Comparison of ENCODE assay signal across 8 cellular contexts in genomic region chr10:101779544-101780186, GRCh38. TPM values are rescaled to one million over a fixed set of nuclear protein-coding genes. Genes with fewer than 3 reads are reported as not detected.
A peak's percentile ranks its signal among the peaks of the same experiment; 100 is the strongest.
DNase-seq lines count a peak whose midpoint lies in the region; ATAC-seq, FAIRE-seq and TF ChIP-seq lines count a peak whose summit lies in the region.

No MANE protein-coding gene starts in this region.

- TF ChIP-seq CTCF in LNCaP clone FGC (IDR thresholded peaks at IDR 0.05; ENCODE audit: control insufficient read depth, extremely low read depth, insufficient read depth), result peak; percentile 70
- TF ChIP-seq CTCF in HepG2 (CRISPR knock-in tag; IDR thresholded peaks at IDR 0.05), result peak; percentile 77

- H3K9me3 ChIP-seq in HepG2 (ENCODE audit: low read length), result no peaks in the 10 kb centered on the region

- DNase-seq in 8988T (peak; percentile 98), LNCaP clone FGC (ENCODE audit: low read depth) (no peak), dermis blood vessel endothelial cell (peak; percentile 82), HepG2 (ENCODE audit: low spot score) (no peak), SK-N-DZ (ENCODE audit: low spot score) (no peak)
- peak; percentile 77 to 80 for DNase-seq in activated CD4-positive, alpha-beta T cell treated with anti-CD3 and anti-CD28 coated beads, Interleukin-2, amount 50 U/mL, for 4 hours
- peak; percentile 72 for DNase-seq in stimulated activated CD4-positive, alpha-beta T cell treated with anti-CD3 and anti-CD28 coated beads, Interleukin-2, amount 100 ng/mL, for 4 hours (ENCODE audit: low read depth)

- CTCF ChIA-PET in HepG2 (lab: Yijun Ruan, JAX; ENCODE audit: low intra/inter-chr PET ratio, low total read pairs), result interaction anchor here (4.0 kb wide), 1 partner anchor 177 kb away, joined by 28 read pairs; no protein-coding TSS in a partner anchor

- H3K9ac ChIP-seq in HepG2 (ENCODE audit: insufficient read depth, low read depth, low read length), result no peak overlapping the region

- no peak for TF ChIP-seq POLR2A in HepG2 (IDR thresholded peaks at IDR 0.05; ENCODE audit: insufficient read depth in 1 of 2, low read depth in 2 of 2, low read length in 2 of 2)

- H3K4me3 ChIP-seq in LNCaP clone FGC (ENCODE audit: low read depth, low read length) (peak overlapping the region; percentile 6; the same call in 1 of the 2 replicates), HepG2 (replicated peaks in 1 of 3; ENCODE audit: insufficient read depth in 1 of 3, low read depth in 2 of 3, low read length in 3 of 3) (peak overlapping the region in 2 of 3 experiments; percentile 31 to 76; a peak in 3 of 6 replicates)

- WGBS in HepG2 (ENCODE audit: low lambda C conversion rate), result 80% methylated on average over 33 of the region's 51 CpGs

- peaks cover 5 to 12% of the 10 kb centered on the region in 2 experiments for H3K27me3 ChIP-seq in HepG2 (ENCODE audit: control insufficient read depth in 1 of 2, insufficient read depth in 2 of 2, low read length in 2 of 2)

- POLR2A ChIA-PET in HepG2 (lab: Yijun Ruan, JAX), result no interaction called here

- no peak overlapping the region for H2AFZ ChIP-seq in HepG2 (ENCODE audit: low read length)

- peaks cover 9% of the 10 kb centered on the region for H3K79me2 ChIP-seq in HepG2 (ENCODE audit: insufficient read depth, low read length)

- H3K36me3 ChIP-seq in HepG2 (replicated peaks in 1 of 2; ENCODE audit: control insufficient read depth in 1 of 2, insufficient read depth in 2 of 2, low read length in 2 of 2), result no peaks in the 10 kb centered on the region; a peak in 1 of 5 replicates

- FAIRE-seq in HepG2 (lab: Jason Lieb, UNC), result no peak

- no peak overlapping the region for H3K27ac ChIP-seq in HepG2 (ENCODE audit: extremely low read length, insufficient read depth, low read length)

- peak; percentile 42 for ATAC-seq in GM18502 (IDR thresholded peaks at IDR 0.05; ENCODE audit: poor library complexity, unreplicated experiment)
- ATAC-seq in HepG2, result peak; percentile 43

- H3K4me2 ChIP-seq in HepG2 (ENCODE audit: low read depth, low read length), result peak overlapping the region; percentile 75

- H3K4me1 ChIP-seq in HepG2 (ENCODE audit: insufficient read depth, low read length), result peaks cover 58% of the 10 kb centered on the region

- in situ Hi-C loops in HepG2 (cut with HindIII; ENCODE audit: extremely low pct_ligation_motif_present, low pct_unique_long_range_greater_than_20kb), result loop anchor here (5.0 kb wide), 2 partner anchors 177 to 567 kb away; no protein-coding TSS in a partner anchor

- TF ChIP-seq RAD21 in HepG2 (CRISPR knock-in tag; IDR thresholded peaks at IDR 0.05), result peak; percentile 22; the same call in 1 of the 2 replicates

- peaks cover 5% of the 10 kb centered on the region; the same call in 1 of the 2 replicates for H4K20me1 ChIP-seq in HepG2 (ENCODE audit: insufficient read depth, low read length)

- intact Hi-C loops in HepG2 (cut with micrococcal nuclease; ENCODE audit: unreplicated experiment), result loop anchor here (2.0 kb wide), 1 partner anchor 565 kb away; no protein-coding TSS in a partner anchor

- no peak for TF ChIP-seq EP300 in HepG2 (IDR thresholded peaks at IDR 0.05; ENCODE audit: low read depth in 2 of 2, low read length in 2 of 2)
- no peak for TF ChIP-seq EP300 in HepG2 (CRISPR knock-in tag; IDR thresholded peaks at IDR 0.05; ENCODE audit: borderline replicate concordance)

- no TSS peak for BruUV-seq in HepG2 (replicated peaks; lab: Mats Ljungman, UMichigan)

TF ChIP-seq in HepG2, 621 proteins besides CTCF, POLR2A, EP300 and RAD21 (continues in another document):
- TF ChIP-seq HOXA3 (CRISPR knock-in tag; IDR thresholded peaks at IDR 0.05), result peak; percentile 64; the same call in 1 of the 2 replicates
- TF ChIP-seq HOXA7 (CRISPR knock-in tag; IDR thresholded peaks at IDR 0.05), result no peak

RNA-seq across cellular contexts. Expression of gene NPM3, which starts 3.6 kb away (rescaled TPM):
- 92.8 and 96.7 TPM in 2 replicates for total RNA-seq in dermis blood vessel endothelial cell
- total RNA-seq in HepG2 (2016; rRNA removed; fragmentation: Illumina TruSeq; extraction: Trizol), result 129 and 160 TPM in 2 replicates
- 72.9 and 79.2 TPM in 2 replicates for total RNA-seq in HepG2 (2016; cell fraction: cytosol; rRNA removed; fragmentation: Illumina TruSeq; extraction: Trizol; ENCODE audit: low read depth)
- total RNA-seq in HepG2 (2016; cell fraction: insoluble cytoplasmic fraction; rRNA removed; fragmentation: Illumina TruSeq; extraction: Trizol), result 127 and 156 TPM in 2 replicates
- total RNA-seq in HepG2 (2016; cell fraction: membrane; rRNA removed; fragmentation: Illumina TruSeq; extraction: Trizol), result 118 and 120 TPM in 2 replicates
- 40.1 and 46.2 TPM in 2 replicates for total RNA-seq in HepG2 (2016; cell fraction: nucleus; rRNA removed; fragmentation: Illumina TruSeq; extraction: Trizol)
- 47.6 and 50.8 TPM in 2 replicates for polyA plus RNA-seq in HepG2 (2011; rRNA removed)
- 77.2 and 99.2 TPM in 2 replicates for polyA plus RNA-seq in HepG2 (2011; cell fraction: cytosol; rRNA removed)
- polyA plus RNA-seq in HepG2 (2011; cell fraction: nucleus; rRNA removed), result 35.2 and 42.2 TPM in 2 replicates
- polyA plus RNA-seq in HepG2 (2012), result 50.7 and 56.1 TPM in 2 replicates
- 74.7 and 76.8 TPM in 2 replicates for polyA plus RNA-seq in HepG2 (2016; cell fraction: cytosol; fragmentation: Illumina TruSeq; extraction: Trizol; ENCODE audit: low read depth)
- polyA plus RNA-seq in HepG2 (2016; cell fraction: insoluble cytoplasmic fraction; fragmentation: Illumina TruSeq; extraction: Trizol; ENCODE audit: low read depth), result 123 and 134 TPM in 2 replicates
- polyA plus RNA-seq in HepG2 (2016; cell fraction: membrane; fragmentation: Illumina TruSeq; extraction: Trizol; ENCODE audit: low read depth), result 94.9 and 101 TPM in 2 replicates
- polyA plus RNA-seq in HepG2 (2016; cell fraction: nucleus; fragmentation: Illumina TruSeq; extraction: Trizol; ENCODE audit: insufficient read depth, low read depth), result 69.1 and 70.7 TPM in 2 replicates
- 57.7 and 87.9 TPM in 2 replicates for polyA minus RNA-seq in HepG2 (2011; rRNA and poly(A)+ RNA removed; ENCODE audit: low replicate concordance)
- 11.6 and 28.0 TPM in 2 replicates for polyA minus RNA-seq in HepG2 (2011; cell fraction: cytosol; rRNA and poly(A)+ RNA removed)
- polyA minus RNA-seq in HepG2 (2011; cell fraction: nucleus; rRNA and poly(A)+ RNA removed), result 4.2 and 7.6 TPM in 2 replicates
- 166 and 203 TPM in 2 replicates for polyA plus RNA-seq in SK-N-DZ (2014; cell fraction: cytosol; rRNA removed)
- 82.0 and 159 TPM in 2 replicates for polyA plus RNA-seq in SK-N-DZ (2014; cell fraction: nucleus; rRNA removed)

RNA-seq across cellular contexts. Expression of gene FGF8, which starts 3.8 kb away (rescaled TPM):
- total RNA-seq in dermis blood vessel endothelial cell (not detected in 2 replicates), HepG2 (2016; rRNA removed; fragmentation: Illumina TruSeq; extraction: Trizol) (not detected in 2 replicates)
- total RNA-seq in HepG2 (2016; cell fraction: cytosol; rRNA removed; fragmentation: Illumina TruSeq; extraction: Trizol; ENCODE audit: low read depth), result not detected in 2 replicates
- not detected in 2 replicates for total RNA-seq in HepG2 (2016; cell fraction: insoluble cytoplasmic fraction; rRNA removed; fragmentation: Illumina TruSeq; extraction: Trizol)
- total RNA-seq in HepG2 (2016; cell fraction: membrane; rRNA removed; fragmentation: Illumina TruSeq; extraction: Trizol), result not detected in 2 replicates
- total RNA-seq in HepG2 (2016; cell fraction: nucleus; rRNA removed; fragmentation: Illumina TruSeq; extraction: Trizol), result not detected in 2 replicates
- polyA plus RNA-seq in HepG2 (2011; rRNA removed), result 0.26 TPM in 1 of 2 replicates, not detected in the other
- not detected in 2 replicates for polyA plus RNA-seq in HepG2 (2011; cell fraction: cytosol; rRNA removed)
- 0.37 and 0.80 TPM in 2 replicates for polyA plus RNA-seq in HepG2 (2011; cell fraction: nucleus; rRNA removed)
- polyA plus RNA-seq in HepG2 (2012), result not detected in 2 replicates
- not detected in 2 replicates for polyA plus RNA-seq in HepG2 (2016; cell fraction: cytosol; fragmentation: Illumina TruSeq; extraction: Trizol; ENCODE audit: low read depth)
- not detected in 2 replicates for polyA plus RNA-seq in HepG2 (2016; cell fraction: insoluble cytoplasmic fraction; fragmentation: Illumina TruSeq; extraction: Trizol; ENCODE audit: low read depth)
- not detected in 2 replicates for polyA plus RNA-seq in HepG2 (2016; cell fraction: membrane; fragmentation: Illumina TruSeq; extraction: Trizol; ENCODE audit: low read depth)
- polyA plus RNA-seq in HepG2 (2016; cell fraction: nucleus; fragmentation: Illumina TruSeq; extraction: Trizol; ENCODE audit: insufficient read depth, low read depth), result not detected in 2 replicates
- polyA minus RNA-seq in HepG2 (2011; rRNA and poly(A)+ RNA removed; ENCODE audit: low replicate concordance), result not detected in 2 replicates
- polyA minus RNA-seq in HepG2 (2011; cell fraction: cytosol; rRNA and poly(A)+ RNA removed), result not detected in 2 replicates
- not detected in 2 replicates for polyA minus RNA-seq in HepG2 (2011; cell fraction: nucleus; rRNA and poly(A)+ RNA removed)
- 0.36 TPM in 2 replicates for polyA plus RNA-seq in SK-N-DZ (2014; cell fraction: cytosol; rRNA removed)
- 3.3 TPM in 1 of 2 replicates, not detected in the other for polyA plus RNA-seq in SK-N-DZ (2014; cell fraction: nucleus; rRNA removed)

RNA-seq across cellular contexts. Expression of gene OGA, which starts 38.6 kb away (rescaled TPM):
- 96.1 and 99.1 TPM in 2 replicates for total RNA-seq in dermis blood vessel endothelial cell
- 33.2 and 36.5 TPM in 2 replicates for total RNA-seq in HepG2 (2016; rRNA removed; fragmentation: Illumina TruSeq; extraction: Trizol)
- total RNA-seq in HepG2 (2016; cell fraction: cytosol; rRNA removed; fragmentation: Illumina TruSeq; extraction: Trizol; ENCODE audit: low read depth), result 23.2 and 27.7 TPM in 2 replicates
- total RNA-seq in HepG2 (2016; cell fraction: insoluble cytoplasmic fraction; rRNA removed; fragmentation: Illumina TruSeq; extraction: Trizol), result 30.6 and 34.0 TPM in 2 replicates
- total RNA-seq in HepG2 (2016; cell fraction: membrane; rRNA removed; fragmentation: Illumina TruSeq; extraction: Trizol), result 23.7 and 29.9 TPM in 2 replicates
- total RNA-seq in HepG2 (2016; cell fraction: nucleus; rRNA removed; fragmentation: Illumina TruSeq; extraction: Trizol), result 50.1 and 59.4 TPM in 2 replicates
- polyA plus RNA-seq in HepG2 (2011; rRNA removed), result 35.5 and 39.8 TPM in 2 replicates
- 7.7 and 10.8 TPM in 2 replicates for polyA plus RNA-seq in HepG2 (2011; cell fraction: cytosol; rRNA removed)
- 66.7 and 69.3 TPM in 2 replicates for polyA plus RNA-seq in HepG2 (2011; cell fraction: nucleus; rRNA removed)
- polyA plus RNA-seq in HepG2 (2012), result 35.2 and 48.0 TPM in 2 replicates
- polyA plus RNA-seq in HepG2 (2016; cell fraction: cytosol; fragmentation: Illumina TruSeq; extraction: Trizol; ENCODE audit: low read depth), result 1.0 and 1.1 TPM in 2 replicates
- polyA plus RNA-seq in HepG2 (2016; cell fraction: insoluble cytoplasmic fraction; fragmentation: Illumina TruSeq; extraction: Trizol; ENCODE audit: low read depth), result 24.3 and 27.7 TPM in 2 replicates
- polyA plus RNA-seq in HepG2 (2016; cell fraction: membrane; fragmentation: Illumina TruSeq; extraction: Trizol; ENCODE audit: low read depth), result 2.9 and 3.6 TPM in 2 replicates
- polyA plus RNA-seq in HepG2 (2016; cell fraction: nucleus; fragmentation: Illumina TruSeq; extraction: Trizol; ENCODE audit: insufficient read depth, low read depth), result 105 and 122 TPM in 2 replicates
- polyA minus RNA-seq in HepG2 (2011; rRNA and poly(A)+ RNA removed; ENCODE audit: low replicate concordance), result 18.7 and 34.4 TPM in 2 replicates
- polyA minus RNA-seq in HepG2 (2011; cell fraction: cytosol; rRNA and poly(A)+ RNA removed), result 18.9 and 20.4 TPM in 2 replicates
- polyA minus RNA-seq in HepG2 (2011; cell fraction: nucleus; rRNA and poly(A)+ RNA removed), result 91.7 and 107 TPM in 2 replicates
- 47.3 and 51.7 TPM in 2 replicates for polyA plus RNA-seq in SK-N-DZ (2014; cell fraction: cytosol; rRNA removed)
- polyA plus RNA-seq in SK-N-DZ (2014; cell fraction: nucleus; rRNA removed), result 142 and 189 TPM in 2 replicates

Comparison
In these comparisons a context has a peak if more than half of its experiments do, and no peak if none do; other contexts are left out.
1. DNase-seq: peak in 8988T (single experiment), activated CD4-positive, alpha-beta T cell treated with anti-CD3 and anti-CD28 coated beads, Interleukin-2, amount 50 U/mL, for 4 hours (2 of 2), dermis blood vessel endothelial cell (single experiment) and stimulated activated CD4-positive, alpha-beta T cell treated with anti-CD3 and anti-CD28 coated beads, Interleukin-2, amount 100 ng/mL, for 4 hours (single experiment); none in LNCaP clone FGC (single experiment), HepG2 (single experiment) and SK-N-DZ (single experiment).